ENCODE assay signal across 8 cellular contexts in genomic region chr3:17749705-17750293, GRCh38. TPM values are rescaled to one million over a fixed set of nuclear protein-coding genes. Genes with fewer than 3 reads are reported as not detected.
A peak's percentile ranks its signal among the peaks of the same experiment; 100 is the strongest.
DNase-seq lines count a peak whose midpoint lies in the region; ATAC-seq and TF ChIP-seq lines count a peak whose summit lies in the region.
"Had no signal": no experiment of that assay in that cellular context is flagged by ENCODE, and none has a peak within 500 bp of the region (broad histone marks: within the 10 kb centered on the region; RNA-seq: fewer than 3 reads in every experiment).

No MANE protein-coding gene starts in this region.

- peak overlapping the region; percentile 53 for H3K4me3 Mint-ChIP-seq in activated CD8-positive, alpha-beta T cell treated with anti-CD3 and anti-CD28 coated beads for 36 hours

- H3K27me3 Mint-ChIP-seq in activated CD8-positive, alpha-beta T cell treated with anti-CD3 and anti-CD28 coated beads for 36 hours: peaks cover 1% of the 10 kb centered on the region

- DNase-seq in activated CD8-positive, alpha-beta T cell treated with anti-CD3 and anti-CD28 coated beads for 36 hours: no peak
- DNase-seq in omental fat pad (ENCODE audit: low spot score): no peak
- no peak for DNase-seq in SIG-M5 (lab: John Stamatoyannopoulos, UW)
- DNase-seq in NCI-H226: no peak
- no peak for DNase-seq in retina
- DNase-seq: NCI-H1694 treated with DMSO at 0.1 percent for 48 hours had no signal

- POLR2A ChIA-PET in activated CD8-positive, alpha-beta T cell treated with anti-CD3 and anti-CD28 coated beads for 36 hours (lab: Charles Lee): no interaction called here

- H3K9me3 Mint-ChIP-seq in activated CD8-positive, alpha-beta T cell treated with anti-CD3 and anti-CD28 coated beads for 36 hours: no peaks in the 10 kb centered on the region

- CTCF ChIA-PET in activated CD8-positive, alpha-beta T cell treated with anti-CD3 and anti-CD28 coated beads for 36 hours (lab: Charles Lee): no interaction called here

- peaks cover 19% of the 10 kb centered on the region for H3K4me1 Mint-ChIP-seq in activated CD8-positive, alpha-beta T cell treated with anti-CD3 and anti-CD28 coated beads for 36 hours (ENCODE audit: low read depth)

- H3K36me3 Mint-ChIP-seq in activated CD8-positive, alpha-beta T cell treated with anti-CD3 and anti-CD28 coated beads for 36 hours (ENCODE audit: low read depth): no peaks in the 10 kb centered on the region

- peak overlapping the region; percentile 27 for H3K27ac Mint-ChIP-seq in activated CD8-positive, alpha-beta T cell treated with anti-CD3 and anti-CD28 coated beads for 36 hours

- TF ChIP-seq CTCF in activated CD8-positive, alpha-beta T cell treated with anti-CD3 and anti-CD28 coated beads for 36 hours (IDR thresholded peaks at IDR 0.05): no peak
- TF ChIP-seq CTCF in omental fat pad (IDR thresholded peaks at IDR 0.05): no peak

- ATAC-seq in GM18870 (IDR thresholded peaks at IDR 0.05; ENCODE audit: unreplicated experiment) (peak; percentile 40), HG02763 (IDR thresholded peaks at IDR 0.05; ENCODE audit: unreplicated experiment) (peak; percentile 20), omental fat pad (ENCODE audit: low FRiP score) (peak; percentile 69)
- ATAC-seq in activated CD8-positive, alpha-beta T cell treated with anti-CD3 and anti-CD28 coated beads for 36 hours: peak; percentile 34

- intact Hi-C loops in activated CD8-positive, alpha-beta T cell treated with anti-CD3 and anti-CD28 coated beads for 36 hours (cut with micrococcal nuclease): no loop called here

RNA-seq across cellular contexts. Expression of gene TBC1D5, which starts 7.4 kb away (rescaled TPM):
- total RNA-seq in activated CD8-positive, alpha-beta T cell treated with anti-CD3 and anti-CD28 coated beads for 36 hours: 10 to 100 TPM; 46.3 to 47.8 TPM
- 10 to 100 TPM; 56.8 to 92.5 (median 74.8) TPM for total RNA-seq in omental fat pad
